8 cellular contexts compared by ENCODE assay signal in genomic region chr2:228318218-228318617, GRCh38.
DNase-seq lines count a peak whose midpoint lies in the region; ATAC-seq, FAIRE-seq and TF ChIP-seq lines count a peak whose summit lies in the region.

No MANE protein-coding gene starts in this region.

- no peak overlapping the region for H2BK12ac ChIP-seq in H1 (ENCODE audit: low read depth, low read length)

- DNase-seq in SIG-M5 treated with dmso at 0.1 percent for 504 hours (lab: John Stamatoyannopoulos, UW; ENCODE audit: unreplicated experiment): peak; percentile 30
- DNase-seq in SIG-M5 (lab: John Stamatoyannopoulos, UW): no peak
- peak; percentile 12 for DNase-seq in NCI-H2196 (lab: John Stamatoyannopoulos, UW; ENCODE audit: unreplicated experiment)
- DNase-seq in H1 (ENCODE audit: low read depth in 1 of 2, low spot score in 2 of 2): peak; percentile 9 to 69
- DNase-seq in stimulated activated naive B cell treated with anti-CD40 and anti-IgM and Interleukin-4, amounts not matched to agents 10 μg/mL and 1 μg/mL and 100 μg/mL, for 72 hours: no peak
- DNase-seq in HuH-7.5 (ENCODE audit: low spot score): no peak
- DNase-seq in ovary: no peak

- H3K4me1 Mint-ChIP-seq in stimulated activated naive B cell treated with anti-CD40 and anti-IgM and Interleukin-4, amounts not matched to agents 10 μg/mL and 1 μg/mL and 100 μg/mL, for 72 hours: no peaks in the 10 kb centered on the region

- intact Hi-C loops in ovary (cut with DNase I): no loop called here

- H3K18ac ChIP-seq in H1 (ENCODE audit: extremely low read depth, low read length): no peak overlapping the region

- no peaks in the 10 kb centered on the region for H3K36me3 Mint-ChIP-seq in stimulated activated naive B cell treated with anti-CD40 and anti-IgM and Interleukin-4, amounts not matched to agents 10 μg/mL and 1 μg/mL and 100 μg/mL, for 72 hours

- H4K5ac ChIP-seq in H1 (ENCODE audit: insufficient read length, low read depth, low read length): no peak overlapping the region

- H2BK20ac ChIP-seq in H1 (ENCODE audit: low read length): no peak overlapping the region

- H3K4me3 Mint-ChIP-seq in stimulated activated naive B cell treated with anti-CD40 and anti-IgM and Interleukin-4, amounts not matched to agents 10 μg/mL and 1 μg/mL and 100 μg/mL, for 72 hours: no peak overlapping the region

- POLR2A ChIA-PET in H1 (lab: Charles Lee; ENCODE audit: partially characterized antibody): no interaction called here

- no peak overlapping the region for H3K4me2 ChIP-seq in H1 (ENCODE audit: insufficient read depth in 1 of 2, low read depth in 2 of 2, low read length in 2 of 2)

- H3K9me3 Mint-ChIP-seq in stimulated activated naive B cell treated with anti-CD40 and anti-IgM and Interleukin-4, amounts not matched to agents 10 μg/mL and 1 μg/mL and 100 μg/mL, for 72 hours: peaks cover 0 to 1% of the 10 kb centered on the region in 2 donors

- no peak overlapping the region for H3K4ac ChIP-seq in H1 (replicated peaks; ENCODE audit: insufficient read length, low read depth, low read length)

- no peak overlapping the region for H3K9ac ChIP-seq in H1 (replicated peaks in 1 of 4; ENCODE audit: extremely low read depth in 1 of 4, low read depth in 3 of 4, low read length in 3 of 4)

- H3K23me2 ChIP-seq in H1 (ENCODE audit: low read depth, low read length): no peaks in the 10 kb centered on the region

- TF ChIP-seq POLR2A in H1 (IDR thresholded peaks at IDR 0.05; ENCODE audit: control extremely low read depth in 1 of 2, low read depth in 2 of 2, low read length in 2 of 2) (no peak), ovary (IDR thresholded peaks at IDR 0.05) (no peak)

- TF ChIP-seq CTCF in H1 (IDR thresholded peaks at IDR 0.05; ENCODE audit: control extremely low read depth in 1 of 3, insufficient read depth in 1 of 3, low read depth in 1 of 3, low read length in 3 of 3) (peak; percentile 71 to 88 (median 85)), ovary (IDR thresholded peaks at IDR 0.05) (no peak)

- H2AK5ac ChIP-seq in H1 (ENCODE audit: low read depth, low read length): no peak overlapping the region

- no peak overlapping the region for H3K4me3 ChIP-seq in H1 (ENCODE audit: extremely low read depth in 1 of 4, insufficient read depth in 2 of 4, low read depth in 3 of 4, low read length in 4 of 4)
- H3K4me3 ChIP-seq in ovary: no peak overlapping the region

- H3K27me3 ChIP-seq in H1 (replicated peaks in 1 of 4; ENCODE audit: control insufficient read depth in 3 of 4, extremely low read depth in 1 of 4, insufficient read depth in 3 of 4, low read length in 3 of 4): no peaks in the 10 kb centered on the region
- H3K27me3 ChIP-seq in ovary: no peaks in the 10 kb centered on the region

- peak overlapping the region; percentile 52; the same call in 1 of the 2 replicates for H2AFZ ChIP-seq in H1 (ENCODE audit: low read length)

- H3K56ac ChIP-seq in H1 (replicated peaks; ENCODE audit: insufficient read length, low read depth, low read length): no peak overlapping the region

- TF ChIP-seq RAD21 in H1 (IDR thresholded peaks at IDR 0.05 in 1 of 2, conservative IDR thresholded peaks at IDR 0.05 in 1 of 2; ENCODE audit: low read depth in 2 of 2, low read length in 2 of 2): peak; percentile 78 to 85

- H3K4me1 ChIP-seq in H1 (replicated peaks in 1 of 4; ENCODE audit: control insufficient read depth in 3 of 4, insufficient read depth in 4 of 4, low read length in 3 of 4) (no peaks in the 10 kb centered on the region), ovary (ENCODE audit: insufficient read depth) (peaks cover 3% of the 10 kb centered on the region)

- ATAC-seq in stimulated activated naive B cell treated with anti-CD40 and anti-IgM and Interleukin-4, amounts not matched to agents 10 μg/mL and 1 μg/mL and 100 μg/mL, for 72 hours (replicated peaks): peak; percentile 39 to 46
- no peak for ATAC-seq in activated CD4-positive, CD25-positive, alpha-beta regulatory T cell treated with anti-CD3 and anti-CD28 coated beads, Interleukin-2, amount 50 U/mL, for 24 hours

- no peak overlapping the region for H2BK5ac ChIP-seq in H1 (ENCODE audit: low read depth, low read length)

- H3K9me3 ChIP-seq in H1 (ENCODE audit: insufficient read depth in 2 of 2, low read depth in 1 of 2, low read length in 1 of 2): no peaks in the 10 kb centered on the region
- H3K9me3 ChIP-seq in ovary: no peaks in the 10 kb centered on the region

- whole genome bisulfite sequencing in H1 (ENCODE audit: extremely low coverage in 1 of 2, insufficient coverage in 1 of 2, insufficient read length in 1 of 2, insufficient replicate concordance in 2 of 2, low coverage in 1 of 2, low lambda C conversion rate in 2 of 2, missing lambda C conversion rate in 1 of 2), 2 experiments: 35% methylated on average over 1 of the region's 1 CpG; no CpG with 5 or more reads in 1 of the 2 experiments
- 74 to 89% (median 85%) methylated on average over 1 of the region's 1 CpG for WGBS in ovary, 3 donors

- no peaks in the 10 kb centered on the region for H3K79me2 ChIP-seq in H1 (ENCODE audit: control insufficient read depth in 1 of 2, insufficient read depth in 2 of 2, low read length in 2 of 2)

- FAIRE-seq in H1 (lab: Jason Lieb, UNC): peak; percentile 13

- H3K23ac ChIP-seq in H1 (ENCODE audit: insufficient read length): no peak overlapping the region

- TF ChIP-seq EP300 in H1 (IDR thresholded peaks at IDR 0.05; ENCODE audit: borderline replicate concordance in 1 of 2, low read depth in 2 of 2, low read length in 2 of 2) (no peak), ovary (IDR thresholded peaks at IDR 0.05) (no peak)

- no peak overlapping the region for H2BK120ac ChIP-seq in H1 (replicated peaks; ENCODE audit: low read depth, low read length)

- H3K27ac Mint-ChIP-seq in stimulated activated naive B cell treated with anti-CD40 and anti-IgM and Interleukin-4, amounts not matched to agents 10 μg/mL and 1 μg/mL and 100 μg/mL, for 72 hours: no peak overlapping the region

- H4K20me1 ChIP-seq in H1 (replicated peaks in 1 of 2; ENCODE audit: control insufficient read depth in 1 of 2, insufficient read depth in 2 of 2, low read length in 2 of 2): no peaks in the 10 kb centered on the region

- CTCF ChIA-PET in H1 (lab: Charles Lee; ENCODE audit: partially characterized antibody): interaction anchor here (0.6 to 1.9 kb wide), 14 partner anchors 9 to 1550 kb away, joined by 3 to 8 read pairs (median 3); no protein-coding TSS in a partner anchor

- no peak overlapping the region for H2BK15ac ChIP-seq in H1 (ENCODE audit: low read length)

- H3K14ac ChIP-seq in H1 (ENCODE audit: insufficient read length): no peak overlapping the region

- no peak overlapping the region for H3K27ac ChIP-seq in H1 (ENCODE audit: low read depth, low read length)
- H3K27ac ChIP-seq in ovary: no peak overlapping the region

- no peaks in the 10 kb centered on the region for H3K27me3 Mint-ChIP-seq in stimulated activated naive B cell treated with anti-CD40 and anti-IgM and Interleukin-4, amounts not matched to agents 10 μg/mL and 1 μg/mL and 100 μg/mL, for 72 hours

- no peaks in the 10 kb centered on the region for H3K36me3 ChIP-seq in H1 (ENCODE audit: control insufficient read depth in 2 of 4, insufficient read depth in 4 of 4, low read length in 3 of 4)
- no peaks in the 10 kb centered on the region for H3K36me3 ChIP-seq in ovary

- no peak overlapping the region for H4K91ac ChIP-seq in H1 (replicated peaks; ENCODE audit: insufficient read length, low read length)

- no peak overlapping the region for H4K8ac ChIP-seq in H1 (ENCODE audit: extremely low read depth, insufficient read depth, low read length)

- H3K79me1 ChIP-seq in H1 (ENCODE audit: low read depth, low read length): no peaks in the 10 kb centered on the region

TF ChIP-seq in H1, 55 proteins besides CTCF, POLR2A, EP300 and RAD21:
- TF ChIP-seq SIX5 (IDR thresholded peaks at IDR 0.05; ENCODE audit: low read depth, low read length) (no peak), SUZ12 (IDR thresholded peaks at IDR 0.05; ENCODE audit: low read length) (no peak), SP4 (IDR thresholded peaks at IDR 0.05; ENCODE audit: low read length) (no peak), YY1 (IDR thresholded peaks at IDR 0.05; ENCODE audit: low read depth, low read length) (no peak), KDM4A (IDR thresholded peaks at IDR 0.05; ENCODE audit: low read depth, low read length, severe bottlenecking) (no peak), SIRT6 (IDR thresholded peaks at IDR 0.05; ENCODE audit: low read length) (no peak), GABPA (IDR thresholded peaks at IDR 0.05; ENCODE audit: borderline replicate concordance, insufficient read depth, low read length) (no peak), SP2 (IDR thresholded peaks at IDR 0.05; ENCODE audit: low read length) (no peak), CTBP2 (IDR thresholded peaks at IDR 0.05; ENCODE audit: borderline replicate concordance, insufficient read depth, insufficient read length, low read length) (no peak)
- TF ChIP-seq, protein P1, sequence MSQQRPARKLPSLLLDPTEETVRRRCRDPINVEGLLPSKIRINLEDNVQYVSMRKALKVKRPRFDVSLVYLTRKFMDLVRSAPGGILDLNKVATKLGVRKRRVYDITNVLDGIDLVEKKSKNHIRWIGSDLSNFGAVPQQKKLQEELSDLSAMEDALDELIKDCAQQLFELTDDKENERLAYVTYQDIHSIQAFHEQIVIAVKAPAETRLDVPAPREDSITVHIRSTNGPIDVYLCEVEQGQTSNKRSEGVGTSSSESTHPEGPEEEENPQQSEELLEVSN (IDR thresholded peaks at IDR 0.05): no peak

Comparison
In these comparisons a context has a peak if more than half of its experiments do, and no peak if none do; other contexts are left out.
1. DNase-seq: peak in SIG-M5 treated with dmso at 0.1 percent for 504 hours (single experiment), NCI-H2196 (single experiment) and H1 (2 of 2); none in SIG-M5 (single experiment), stimulated activated naive B cell treated with anti-CD40 and anti-IgM and Interleukin-4, amounts not matched to agents 10 μg/mL and 1 μg/mL and 100 μg/mL, for 72 hours (single experiment), HuH-7.5 (single experiment) and ovary (0 of 5).
2. CTCF ChIP-seq: peak in H1 (3 of 3); none in ovary (0 of 3).
3. ATAC-seq: peak in stimulated activated naive B cell treated with anti-CD40 and anti-IgM and Interleukin-4, amounts not matched to agents 10 μg/mL and 1 μg/mL and 100 μg/mL, for 72 hours (2 of 2); none in activated CD4-positive, CD25-positive, alpha-beta regulatory T cell treated with anti-CD3 and anti-CD28 coated beads, Interleukin-2, amount 50 U/mL, for 24 hours (0 of 2).